Comparison of ENCODE assay signal across 8 cellular contexts in genomic region chr1:228378453-228379164, GRCh38. TPM values are rescaled to one million over a fixed set of nuclear protein-coding genes. Genes with fewer than 3 reads are reported as not detected.
A peak's percentile ranks its signal among the peaks of the same experiment; 100 is the strongest.
DNase-seq lines count a peak whose midpoint lies in the region; ATAC-seq and TF ChIP-seq lines count a peak whose summit lies in the region.

No MANE protein-coding gene starts in this region.

- peak overlapping the region; percentile 73 for H3K4me3 Mint-ChIP-seq in activated CD4-positive, alpha-beta T cell treated with anti-CD3 and anti-CD28 coated beads for 36 hours

- H3K9me3 Mint-ChIP-seq in activated CD4-positive, alpha-beta T cell treated with anti-CD3 and anti-CD28 coated beads for 36 hours (ENCODE audit: low read depth): no peaks in the 10 kb centered on the region

- peaks cover 11% of the 10 kb centered on the region for H3K27me3 Mint-ChIP-seq in activated CD4-positive, alpha-beta T cell treated with anti-CD3 and anti-CD28 coated beads for 36 hours

- intact Hi-C loops in activated CD4-positive, alpha-beta T cell treated with anti-CD3 and anti-CD28 coated beads for 36 hours (cut with DNase I, micrococcal nuclease): loop anchor here in 1 of 2 experiments (1.0 to 2.0 kb wide), 6 partner anchors 28 to 248 kb away; partner anchors contain the start of gene TRIM11

- TF ChIP-seq CTCF in coronary artery (IDR thresholded peaks at IDR 0.05): peak; percentile 31

- POLR2A ChIA-PET in activated CD4-positive, alpha-beta T cell treated with anti-CD3 and anti-CD28 coated beads for 36 hours (lab: Charles Lee): no interaction called here

- peak overlapping the region; percentile 84 for H3K4me3 ChIP-seq in coronary artery

- H3K27ac ChIP-seq in coronary artery: peak overlapping the region; percentile 66 to 83

- peak overlapping the region; percentile 51 for H3K27ac Mint-ChIP-seq in activated CD4-positive, alpha-beta T cell treated with anti-CD3 and anti-CD28 coated beads for 36 hours

- DNase-seq in EL (peak; percentile 68), NCI-H2081 (lab: John Stamatoyannopoulos, UW) (peak; percentile 78 to 82), coronary artery (ENCODE audit: low spot score) (no peak), left kidney (ENCODE audit: low read depth, low spot score) (peak; percentile 95)
- DNase-seq in activated CD4-positive, alpha-beta T cell treated with anti-CD3 and anti-CD28 coated beads for 36 hours: peak; percentile 84
- peak; percentile 37 to 46 for DNase-seq in stimulated activated CD4-positive, alpha-beta T cell treated with anti-CD3 and anti-CD28 coated beads, Interleukin-1b, Interleukin-23, amount 100 ng/mL, for 4 hours (ENCODE audit: low read depth in 2 of 2)

- no peaks in the 10 kb centered on the region for H3K36me3 Mint-ChIP-seq in activated CD4-positive, alpha-beta T cell treated with anti-CD3 and anti-CD28 coated beads for 36 hours (ENCODE audit: low read depth)

- CTCF ChIA-PET in activated CD4-positive, alpha-beta T cell treated with anti-CD3 and anti-CD28 coated beads for 36 hours (lab: Charles Lee): interaction anchor here (1.0 to 1.7 kb wide), 2 partner anchors 79 to 122 kb away, joined by 3 to 6 read pairs; a partner anchor contains a TSS

- peaks cover 8% of the 10 kb centered on the region for H3K4me1 Mint-ChIP-seq in activated CD4-positive, alpha-beta T cell treated with anti-CD3 and anti-CD28 coated beads for 36 hours

- ATAC-seq in activated CD4-positive, alpha-beta T cell treated with anti-CD3 and anti-CD28 coated beads for 36 hours: peak; percentile 77
- ATAC-seq in GM19452 (IDR thresholded peaks at IDR 0.05; ENCODE audit: unreplicated experiment) (no peak), HG02938 (IDR thresholded peaks at IDR 0.05; ENCODE audit: unreplicated experiment) (no peak)

RNA-seq across cellular contexts. Expression of gene TRIM11, which starts 28.0 kb away (rescaled TPM):
- 10 to 100 TPM; 27.0 to 33.3 TPM for total RNA-seq in activated CD4-positive, alpha-beta T cell treated with anti-CD3 and anti-CD28 coated beads for 36 hours

RNA-seq across cellular contexts. Expression of gene TRIM17, which starts 38.1 kb away (rescaled TPM):
- 1 to 10 TPM; 1.2 to 1.3 TPM for total RNA-seq in activated CD4-positive, alpha-beta T cell treated with anti-CD3 and anti-CD28 coated beads for 36 hours
